9 cellular contexts compared by ENCODE assay signal in the genomic region with DNA sequence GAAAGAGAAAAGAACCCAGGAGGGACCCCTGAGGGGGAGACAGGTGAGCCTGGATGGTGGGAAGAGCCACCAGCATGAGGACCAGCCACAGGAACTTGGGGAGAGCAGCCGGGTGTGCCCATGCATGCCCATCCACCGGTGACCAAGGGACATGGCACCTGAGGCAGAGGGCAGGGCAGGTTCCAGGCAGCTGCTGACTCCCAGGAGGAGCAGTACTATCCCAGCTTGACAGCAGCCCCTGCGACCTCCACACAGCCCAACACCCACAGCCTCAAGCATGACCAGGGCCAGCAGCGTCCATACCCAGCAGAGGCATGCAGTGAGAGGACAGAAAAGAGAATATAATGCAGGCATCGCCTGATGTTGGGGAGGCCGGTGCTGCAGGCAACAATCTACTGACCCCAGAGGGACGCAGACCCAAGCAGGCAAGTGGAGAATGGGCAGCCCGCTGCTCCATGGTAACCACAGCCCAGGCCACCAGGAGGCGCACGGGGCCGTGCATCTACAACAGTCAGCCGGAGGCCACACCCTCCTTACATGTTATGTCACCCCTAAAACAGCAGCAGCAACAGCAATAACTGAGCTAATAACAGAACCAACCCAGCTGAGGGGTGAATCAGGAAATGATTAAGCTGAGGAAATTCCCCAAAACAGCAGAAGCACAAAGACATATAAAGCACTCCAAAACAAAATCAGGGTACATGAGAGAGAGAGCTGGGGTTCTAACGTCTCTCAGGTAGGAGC. TPM values are rescaled to one million over a fixed set of nuclear protein-coding genes. Genes with fewer than 3 reads are reported as not detected.
A peak's percentile ranks its signal among the peaks of the same experiment; 100 is the strongest.
DNase-seq lines count a peak whose midpoint lies in the region; ATAC-seq and TF ChIP-seq lines count a peak whose summit lies in the region.
"Had no signal": no experiment of that assay in that cellular context is flagged by ENCODE, and none has a peak within 500 bp of the region (broad histone marks: within the 10 kb centered on the region; RNA-seq: fewer than 3 reads in every experiment).

No MANE protein-coding gene starts in this region.

- no peak overlapping the region for H3K27ac Mint-ChIP-seq in osteocyte (ENCODE audit: unreplicated experiment)

- DNase-seq in BE2C (peak; percentile 78), SHP77 (lab: John Stamatoyannopoulos, UW) (peak; percentile 48 to 65), foreskin keratinocyte (peak; percentile 69 to 84), osteocyte (ENCODE audit: extremely low spot score, unreplicated experiment) (peak; percentile 89), thyroid gland (peak; percentile 80 to 82)
- DNase-seq in activated T-helper 9 cell treated with anti-CD3 and anti-CD28 coated beads, Interleukin-2, amount 50 U/mL, for 16 hours (ENCODE audit: low read depth) = peak; percentile 75

- H3K4me1 ChIP-seq in BE2C (no peaks in the 10 kb centered on the region), foreskin keratinocyte (peaks cover 7% of the 10 kb centered on the region), thyroid gland (no peaks in the 10 kb centered on the region)

- H3K27ac ChIP-seq in foreskin keratinocyte (peak overlapping the region; percentile 77), thyroid gland (no peak overlapping the region)
- H3K27ac ChIP-seq: SK-N-MC had no signal

- peaks cover 5% of the 10 kb centered on the region for H3K4me1 Mint-ChIP-seq in osteocyte (ENCODE audit: unreplicated experiment)

- peak; percentile 79 for TF ChIP-seq CTCF in BE2C (IDR thresholded peaks at IDR 0.05; ENCODE audit: low read depth, low read length)
- TF ChIP-seq CTCF in foreskin keratinocyte (conservative IDR thresholded peaks at IDR 0.05) = peak; percentile 98
- peak; percentile 72 for TF ChIP-seq CTCF in osteocyte (IDR thresholded peaks at IDR 0.05)
- TF ChIP-seq CTCF in thyroid gland (IDR thresholded peaks at IDR 0.05) = peak; percentile 34 to 78 (median 68)

- intact Hi-C loops in thyroid gland (cut with DNase I) = no loop called here

- WGBS in thyroid gland, 2 donors = 39 to 40% methylated on average over 11 to 13 of the region's 13 CpGs

- H3K9me3 Mint-ChIP-seq in osteocyte (ENCODE audit: unreplicated experiment) = no peaks in the 10 kb centered on the region

- no peak overlapping the region for H3K4me3 Mint-ChIP-seq in osteocyte (ENCODE audit: unreplicated experiment)

- no peaks in the 10 kb centered on the region for H3K27me3 Mint-ChIP-seq in osteocyte (ENCODE audit: unreplicated experiment)

- H3K9me3 ChIP-seq in BE2C (no peaks in the 10 kb centered on the region), thyroid gland (no peaks in the 10 kb centered on the region)

- no peak overlapping the region for H3K4me3 ChIP-seq in BE2C (ENCODE audit: low read depth, low read length)
- no peak overlapping the region for H3K4me3 ChIP-seq in thyroid gland (replicated peaks in 1 of 3)
- H3K4me3 ChIP-seq: SK-N-MC had no signal

- no peak for TF ChIP-seq POLR2A in thyroid gland (IDR thresholded peaks at IDR 0.05)

- peak; percentile 96 for ATAC-seq in GM19043 (IDR thresholded peaks at IDR 0.05; ENCODE audit: low read depth, unreplicated experiment)
- ATAC-seq in HG03196 (IDR thresholded peaks at IDR 0.05; ENCODE audit: unreplicated experiment) = peak; percentile 90
- ATAC-seq in foreskin keratinocyte = peak; percentile 95

- peaks cover 11% of the 10 kb centered on the region for H3K36me3 Mint-ChIP-seq in osteocyte (ENCODE audit: unreplicated experiment)

- H3K36me3 ChIP-seq in BE2C = no peaks in the 10 kb centered on the region
- peaks cover 0 to 4% of the 10 kb centered on the region in 2 donors for H3K36me3 ChIP-seq in thyroid gland

- H3K27me3 ChIP-seq in BE2C (no peaks in the 10 kb centered on the region), foreskin keratinocyte (peaks cover 4% of the 10 kb centered on the region), thyroid gland (no peaks in the 10 kb centered on the region)

RNA-seq across cellular contexts. Expression of a gene that starts 44.1 kb away (rescaled TPM):
- polyA plus RNA-seq in BE2C (2012; ENCODE audit: insufficient read depth, insufficient read length, low read depth) = 4.5 TPM
- total RNA-seq in foreskin keratinocyte = 4.2 and 4.8 TPM in 2 replicates
- polyA plus RNA-seq in foreskin keratinocyte = 2.8 and 2.9 TPM in 2 replicates
- 16.9 and 28.5 TPM in 2 replicates for total RNA-seq in osteocyte
- 10 to 100 TPM; 17.4 to 24.7 (median 21.0) TPM for total RNA-seq in thyroid gland

RNA-seq across cellular contexts. Expression of a gene that starts 46.4 kb away (rescaled TPM):
- polyA plus RNA-seq in BE2C (2012; ENCODE audit: insufficient read depth, insufficient read length, low read depth) = 14.7 TPM
- total RNA-seq in foreskin keratinocyte (1.8 and 2.6 TPM in 2 replicates), osteocyte (3.8 and 5.9 TPM in 2 replicates), thyroid gland (10 to 100 TPM in 1 of 4 donors, 1 to 10 TPM in 3; 6.6 to 12.5 (median 9.2) TPM)
- polyA plus RNA-seq in foreskin keratinocyte = 2.1 and 2.5 TPM in 2 replicates

RNA-seq across cellular contexts. Expression of a gene that starts 54.6 kb away (rescaled TPM):
- polyA plus RNA-seq in BE2C (2012; ENCODE audit: insufficient read depth, insufficient read length, low read depth) = 44.6 TPM
- total RNA-seq in foreskin keratinocyte = 27.1 and 34.0 TPM in 2 replicates
- polyA plus RNA-seq in foreskin keratinocyte = 41.6 and 53.0 TPM in 2 replicates
- 56.5 and 64.0 TPM in 2 replicates for total RNA-seq in osteocyte
- total RNA-seq in thyroid gland = 10 to 100 TPM; 20.0 to 45.5 (median 37.3) TPM
